19 cellular contexts compared by ENCODE assay signal in the genomic region with DNA sequence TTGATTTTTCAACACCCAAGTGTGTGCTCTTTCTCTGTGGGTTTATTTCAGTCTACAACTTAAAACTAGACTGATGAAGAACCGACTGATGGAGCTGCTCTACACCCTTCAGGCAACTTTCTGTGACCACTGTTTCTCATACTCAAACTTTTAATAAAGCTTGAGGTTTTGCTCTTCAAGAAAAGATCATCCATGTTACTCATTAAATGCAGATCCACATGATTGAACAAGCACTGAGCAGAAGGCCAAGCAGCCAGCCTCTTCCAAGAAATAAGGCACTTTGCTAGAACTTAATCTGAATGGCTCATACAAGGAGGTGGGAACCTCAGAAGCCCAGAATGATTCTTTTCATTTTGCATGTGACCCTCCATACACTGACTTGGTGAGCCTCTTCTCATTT. TPM values are rescaled to one million over a fixed set of nuclear protein-coding genes. Genes with fewer than 3 reads are reported as not detected.
A peak's percentile ranks its signal among the peaks of the same experiment; 100 is the strongest.
DNase-seq lines count a peak whose midpoint lies in the region; ATAC-seq and TF ChIP-seq lines count a peak whose summit lies in the region.
"Had no signal": no experiment of that assay in that cellular context is flagged by ENCODE, and none has a peak within 500 bp of the region (broad histone marks: within the 10 kb centered on the region; RNA-seq: fewer than 3 reads in every experiment).

No MANE protein-coding gene starts in this region.

- H3K4me3 ChIP-seq in GM23248: no peak overlapping the region
- H3K4me3 ChIP-seq: coronary artery, upper lobe of right lung had no signal

- no peak overlapping the region for H3K27ac ChIP-seq in GM23248
- H3K27ac ChIP-seq: coronary artery, KMS-11, upper lobe of right lung had no signal

- no peak overlapping the region for H3K4me2 ChIP-seq in GM23248 (ENCODE audit: unreplicated experiment)
- H3K4me2 ChIP-seq: KMS-11 had no signal

- no peaks in the 10 kb centered on the region for H3F3A ChIP-seq in GM23248 (ENCODE audit: insufficient read depth)

- H3K27me3 ChIP-seq in GM23248 (replicated peaks; ENCODE audit: insufficient read depth): peaks cover 13% of the 10 kb centered on the region
- H3K27me3 ChIP-seq: upper lobe of right lung had no signal

- no peaks in the 10 kb centered on the region for H3K9me2 ChIP-seq in GM23248 (ENCODE audit: insufficient read depth)

- CTCF ChIA-PET in HEK293T (lab: Yijun Ruan, JAX): interaction anchor here (0.6 kb wide), 1 partner anchor 830 kb away, joined by 3 read pairs; no protein-coding TSS in a partner anchor

- peak; percentile 53 for DNase-seq in glomerular visceral epithelial cell (ENCODE audit: extremely low spot score)
- no peak for DNase-seq in GM23248
- DNase-seq in HEK293T (ENCODE audit: extremely low spot score): no peak
- DNase-seq in KG1 (lab: John Stamatoyannopoulos, UW): no peak
- DNase-seq: activated T-cell treated with anti-CD3 and anti-CD28 coated beads for 4 hours; amniotic stem cell; DMS79 treated with DMSO at 0.1 percent for 48 hours; naive thymus-derived CD8-positive, alpha-beta T cell; NCI-H146; NCI-H510A treated with DMSO at 0.1 percent for 48 hours; upper lobe of right lung had no signal

- no peak overlapping the region for H2AFZ ChIP-seq in GM23248

- H3K36me3 ChIP-seq in GM23248 (ENCODE audit: low read depth): no peaks in the 10 kb centered on the region
- H3K36me3 ChIP-seq: upper lobe of right lung had no signal

- no peak overlapping the region for H3K9ac ChIP-seq in GM23248
- H3K9ac ChIP-seq: KMS-11 had no signal

- H3K79me2 ChIP-seq in GM23248 (ENCODE audit: insufficient read depth): no peaks in the 10 kb centered on the region

- 3 to 10% methylated on average over 1 of the region's 1 CpG for WGBS in GM23248 (ENCODE audit: low coverage in 1 of 2, low lambda C conversion rate in 2 of 2, missing lambda C conversion rate in 2 of 2), 2 experiments

- no peaks in the 10 kb centered on the region for H3K9me3 ChIP-seq in GM23248 (ENCODE audit: low read depth)
- H3K9me3 ChIP-seq: upper lobe of right lung had no signal

- H4K20me1 ChIP-seq in GM23248 (ENCODE audit: insufficient read depth): no peaks in the 10 kb centered on the region

- in situ Hi-C loops in GM23248 (cut with MboI): no loop called here

- POLR2A ChIA-PET in HEK293T (lab: Yijun Ruan, JAX): no interaction called here

- H3K4me1 ChIP-seq in GM23248 (ENCODE audit: insufficient read depth): no peaks in the 10 kb centered on the region
- H3K4me1 ChIP-seq: upper lobe of right lung had no signal

- ATAC-seq in GM18508 (IDR thresholded peaks at IDR 0.05; ENCODE audit: insufficient read depth, unreplicated experiment) (peak; percentile 48), GM19463 (IDR thresholded peaks at IDR 0.05; ENCODE audit: unreplicated experiment) (peak; percentile 56), HG03175 (IDR thresholded peaks at IDR 0.05; ENCODE audit: unreplicated experiment) (peak; percentile 64), HG02763 (IDR thresholded peaks at IDR 0.05; ENCODE audit: unreplicated experiment) (no peak)
- ATAC-seq: HCT116; naive thymus-derived CD8-positive, alpha-beta T cell; Panc1; upper lobe of right lung had no signal

TF ChIP-seq in HEK293T, 16 proteins besides CTCF, POLR2A, EP300 and RAD21:
- TF ChIP-seq FOXA1 (IDR thresholded peaks at IDR 0.05) (no peak), ZNF384 (IDR thresholded peaks at IDR 0.05) (no peak), FOXK2 (IDR thresholded peaks at IDR 0.05) (no peak), BHLHE40 (IDR thresholded peaks at IDR 0.05; ENCODE audit: borderline replicate concordance) (no peak), SP1 (IDR thresholded peaks at IDR 0.05) (no peak), ARNT (IDR thresholded peaks at IDR 0.05) (no peak), L3MBTL2 (conservative IDR thresholded peaks at IDR 0.05) (no peak)
TF ChIP-seq in HEK293T: peak in this region for 0.

RNA-seq across cellular contexts. Expression of gene SLC27A2, which starts 8.7 kb away (rescaled TPM):
- not detected in 2 replicates for total RNA-seq in GM23248 (2014; rRNA removed; shearing (Covaris generic))
- not detected in 2 replicates for polyA plus RNA-seq in GM23248 (2016; fragmentation: Nextera tagmentation; extraction: Ambion mirVana)
